ENCODE assay signal across 31 cellular contexts in the genomic region with DNA sequence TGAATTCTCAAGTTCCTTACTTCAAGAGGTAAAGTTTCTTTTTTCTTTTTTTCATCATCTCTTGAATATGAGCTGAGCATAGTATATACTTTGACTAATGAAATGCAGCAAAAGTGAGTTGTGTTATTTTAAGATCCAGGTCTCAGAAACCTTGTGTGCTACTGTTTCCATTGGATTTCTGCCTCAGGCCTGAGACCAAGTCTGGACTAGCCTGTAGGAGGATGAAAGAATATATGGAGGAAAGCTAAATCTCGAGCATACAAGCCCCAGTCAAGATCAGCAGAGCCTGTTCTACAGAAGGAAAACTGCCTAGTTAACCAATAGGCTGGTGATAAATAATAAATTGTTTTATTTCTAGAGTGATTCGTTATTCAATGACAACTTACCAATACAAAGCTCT.
"Had no signal": no experiment of that assay in that cellular context is flagged by ENCODE, and none has a peak within 500 bp of the region (broad histone marks: within the 10 kb centered on the region; RNA-seq: fewer than 3 reads in every experiment).

No MANE protein-coding gene starts in this region.

- H3K4me3 ChIP-seq: ascending aorta, body of pancreas had no signal

- H3K9me3 ChIP-seq: body of pancreas had no signal

- H3K36me3 ChIP-seq: ascending aorta, brain microvascular endothelial cell, WERI-Rb-1 had no signal

- ATAC-seq: activated CD4-positive, alpha-beta T cell treated with anti-CD3 and anti-CD28 coated beads for 36 hours; activated CD4-positive, CD25-positive, alpha-beta regulatory T cell treated with anti-CD3 and anti-CD28 coated beads, Interleukin-2, amount 50 U/mL, for 24 hours; activated CD8-positive, alpha-beta memory T cell treated with anti-CD3 and anti-CD28 coated beads, Interleukin-2, amount 10 ng/mL, durations not matched to agents 7 days and 5 days; activated CD8-positive, alpha-beta T cell treated with anti-CD3 and anti-CD28 coated beads, Interleukin-2, amount 10 ng/mL, durations not matched to agents 7 days and 5 days; activated naive CD8-positive, alpha-beta T cell treated with anti-CD3 and anti-CD28 coated beads, Interleukin-2, amount 50 U/mL, for 24 hours; body of pancreas; WTC11 had no signal

- H3K27me3 ChIP-seq: ascending aorta, body of pancreas, brain microvascular endothelial cell had no signal

- H3K27ac ChIP-seq: ascending aorta, body of pancreas, brain microvascular endothelial cell, WERI-Rb-1 had no signal

- H3K4me1 ChIP-seq: ascending aorta, body of pancreas had no signal

- DNase-seq: activated CD4-positive, alpha-beta memory T cell treated with anti-CD3 and anti-CD28 coated beads, Interleukin-2, amount 10 ng/mL, durations not matched to agents 7 days and 5 days; activated CD4-positive, alpha-beta T cell treated with anti-CD3 and anti-CD28 coated beads for 1 hour; activated CD4-positive, alpha-beta T cell treated with anti-CD3 and anti-CD28 coated beads for 36 hours; activated CD4-positive, alpha-beta T cell treated with anti-CD3 and anti-CD28 coated beads for 48 hours; activated CD4-positive, alpha-beta T cell treated with anti-CD3 and anti-CD28 coated beads, Interleukin-2, amount 10 ng/mL, durations not matched to agents 7 days and 5 days; activated CD4-positive, alpha-beta T cell treated with anti-CD3 and anti-CD28 coated beads, Interleukin-2, amount 50 U/mL, for 48 hours; activated CD4-positive, CD25-positive, alpha-beta regulatory T cell; activated CD8-positive, alpha-beta memory T cell treated with anti-CD3 and anti-CD28 coated beads for 24 hours; activated CD8-positive, alpha-beta memory T cell treated with anti-CD3 and anti-CD28 coated beads, Interleukin-2, amount 10 ng/mL, durations not matched to agents 7 days and 5 days; activated CD8-positive, alpha-beta memory T cell treated with anti-CD3 and anti-CD28 coated beads, Interleukin-2, amount 50 U/mL, for 48 hours; activated CD8-positive, alpha-beta T cell treated with anti-CD3 and anti-CD28 coated beads, Interleukin-2, amount 10 ng/mL, durations not matched to agents 7 days and 5 days; activated effector memory CD4-positive, alpha-beta T cell treated with Interleukin-2 at 50 U/mL for 16 hours; activated gamma-delta T cell; activated naive CD4-positive, alpha-beta T cell treated with anti-CD3 and anti-CD28 coated beads, Interleukin-2, amount 10 ng/mL, durations not matched to agents 7 days and 5 days; activated naive CD4-positive, alpha-beta T cell treated with Interleukin-2 at 50 U/mL for 16 hours; activated naive CD8-positive, alpha-beta T cell treated with anti-CD3 and anti-CD28 coated beads, Interleukin-2, amount 10 ng/mL, durations not matched to agents 7 days and 5 days; activated naive CD8-positive, alpha-beta T cell treated with anti-CD3 and anti-CD28 coated beads, Interleukin-2, amount 50 U/mL, for 24 hours; activated T-cell treated with anti-CD3 and anti-CD28 coated beads, Interleukin-2, amount 50 U/mL, for 24 hours; activated T-cell treated with anti-CD3 and anti-CD28 coated beads, Interleukin-2, amount 50 U/mL, for 48 hours; amygdala; anterior cingulate cortex; body of pancreas; brain microvascular endothelial cell; central memory CD4-positive, alpha-beta T cell; T-helper 1 cell; T-helper 2 cell; T-helper 9 cell; WERI-Rb-1 had no signal
